ENCODE assay signal across 7 cellular contexts in genomic region chr22:41446639-41447434, GRCh38. TPM values are rescaled to one million over a fixed set of nuclear protein-coding genes. Genes with fewer than 3 reads are reported as not detected.
A peak's percentile ranks its signal among the peaks of the same experiment; 100 is the strongest.
DNase-seq lines count a peak whose midpoint lies in the region; ATAC-seq, FAIRE-seq and TF ChIP-seq lines count a peak whose summit lies in the region.

Gene TOB2 (minus strand): TSS chr22:41446801. CDS start chr22:41437345, 9,456 bp downstream.

- peak within 1 kb of the TSS; percentile 97 to 100 for H3K27ac ChIP-seq in kidney (ENCODE audit: low read depth in 2 of 2, low read length in 2 of 2)

- H3K9me3 ChIP-seq in kidney (ENCODE audit: control insufficient read depth in 1 of 2, low read length in 2 of 2) = no peaks in the 10 kb centered on the region

- peaks cover 17 to 20% of the 10 kb centered on the region in 2 donors for H3K4me1 ChIP-seq in kidney (ENCODE audit: control insufficient read depth in 1 of 2, insufficient read depth in 1 of 2, low read depth in 1 of 2, low read length in 2 of 2)

- peak within 1 kb of the TSS; percentile 100 for H3K9ac ChIP-seq in kidney (ENCODE audit: low read length in 2 of 2)

- intact Hi-C loops in kidney (cut with DNase I) = no loop called here

- no peak for TF ChIP-seq CTCF in kidney (IDR thresholded peaks at IDR 0.05; ENCODE audit: borderline replicate concordance, extremely low read depth, insufficient read depth)

- no peak for FAIRE-seq in kidney (lab: Jason Lieb, UNC)

- DNase-seq in NCI-H510A treated with DMSO at 0.1 percent for 48 hours (lab: John Stamatoyannopoulos, UW) (peak; percentile 76), cerebellum (ENCODE audit: low spot score) (peak; percentile 90), kidney (peak; percentile 99)
- peak; percentile 94 for DNase-seq in activated CD4-positive, alpha-beta T cell treated with anti-CD3 and anti-CD28 coated beads for 1 hour
- DNase-seq in stimulated activated CD4-positive, alpha-beta T cell treated with anti-CD3 and anti-CD28 coated beads, Interleukin-15, amount 100 ng/mL, for 1 hour (ENCODE audit: low read depth in 1 of 2, low spot score in 1 of 2) = peak; percentile 93 to 94

- peak; percentile 37 for ATAC-seq in GM18861 (IDR thresholded peaks at IDR 0.05; ENCODE audit: unreplicated experiment)
- ATAC-seq in HG03342 (IDR thresholded peaks at IDR 0.05; ENCODE audit: unreplicated experiment) = peak; percentile 38

- peak within 1 kb of the TSS; percentile 91 to 96 for H3K4me3 ChIP-seq in kidney (ENCODE audit: low read length in 2 of 2)

- peaks cover 3 to 5% of the 10 kb centered on the region in 2 donors for H3K36me3 ChIP-seq in kidney (ENCODE audit: control insufficient read depth in 1 of 2, insufficient read depth in 2 of 2, low read length in 2 of 2)

RNA-seq across cellular contexts. Expression of gene TOB2, which starts in this region (rescaled TPM):
- total RNA-seq in cerebellum (22.4 TPM), kidney (54.3 TPM)
- polyA plus RNA-seq in kidney (ENCODE audit: insufficient read depth, low read depth, low replicate concordance) = 20.8 TPM

Comparison
In these comparisons a context has a peak if more than half of its experiments do, and no peak if none do; other contexts are left out.
1. Peak in every context shown above with its lines: DNase-seq, ATAC-seq, H3K4me3 ChIP-seq and H3K27ac ChIP-seq.